Comparison of ENCODE assay signal across 9 cellular contexts in the genomic region with DNA sequence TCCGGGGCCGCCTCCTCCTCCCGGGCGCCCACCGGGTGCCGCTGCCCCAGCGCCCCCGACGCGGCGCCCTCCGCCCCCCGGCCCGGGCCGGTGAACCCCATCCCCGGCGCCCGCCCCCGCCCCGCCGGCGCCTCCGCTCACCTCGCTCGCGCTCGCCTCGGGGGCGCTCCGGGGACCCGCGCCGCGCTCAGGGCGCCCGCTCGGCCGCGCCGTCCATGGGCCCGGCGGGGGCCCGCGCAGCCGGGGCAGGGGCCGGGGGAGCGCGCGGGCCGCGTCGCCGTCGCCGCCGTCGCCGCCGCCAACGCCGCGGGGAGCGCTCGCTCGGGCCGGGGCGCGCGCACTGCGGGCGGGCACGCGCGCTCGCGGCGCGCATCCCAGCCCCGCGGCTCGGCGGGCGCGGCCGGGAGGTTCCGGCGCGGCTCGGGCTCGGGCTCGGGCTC. TPM values are rescaled to one million over a fixed set of nuclear protein-coding genes. Genes with fewer than 3 reads are reported as not detected.
DNase-seq lines count a peak whose midpoint lies in the region; ATAC-seq and TF ChIP-seq lines count a peak whose summit lies in the region.
"Had no signal": no experiment of that assay in that cellular context is flagged by ENCODE, and none has a peak within 500 bp of the region (broad histone marks: within the 10 kb centered on the region; RNA-seq: fewer than 3 reads in every experiment).

No MANE protein-coding gene starts in this region.

- no peaks in the 10 kb centered on the region for H3K9me3 ChIP-seq in naive thymus-derived CD4-positive, alpha-beta T cell (ENCODE audit: control insufficient read depth in 2 of 3, low read length in 3 of 3)

- TF ChIP-seq CTCF in dorsolateral prefrontal cortex (IDR thresholded peaks at IDR 0.05 in 54 of 56, conservative IDR thresholded peaks at IDR 0.05 in 2 of 56; ENCODE audit: low read depth in 1 of 56, partially characterized antibody in 56 of 56), result no peak

- H3K27me3 Mint-ChIP-seq in stimulated activated naive CD8-positive, alpha-beta T cell treated with anti-CD3 and anti-CD28 coated beads, Interleukin-15, amount 100 ng/mL, for 72 hours, result peaks cover 32% of the 10 kb centered on the region
- H3K27me3 Mint-ChIP-seq in naive thymus-derived CD4-positive, alpha-beta T cell, result peaks cover 0 to 41% (median 3%) of the 10 kb centered on the region in 5 donors

- intact Hi-C loops in dorsolateral prefrontal cortex (cut with DNase I) (no loop called here), posterior vena cava (cut with DNase I) (loop anchor here in 1 of 2 donors (2.0 kb wide), 1 partner anchor 25 kb away; no protein-coding TSS in a partner anchor)
- intact Hi-C loops in naive thymus-derived CD4-positive, alpha-beta T cell (cut with micrococcal nuclease), result loop anchor here (2.0 to 10.0 kb wide), 6 partner anchors 34 to 831 kb away; partner anchors contain the start of genes BRSK2 (in 1 of the 2), LSP1 (in 1 of the 2), TOLLIP (in 1 of the 2) and TSSC4 (in 1 of the 2)

- POLR2A ChIA-PET in naive thymus-derived CD4-positive, alpha-beta T cell (lab: Charles Lee), result interaction anchor here (2.2 to 3.4 kb wide), 2 partner anchors 17 kb away, joined by 8 to 26 read pairs; no protein-coding TSS in a partner anchor

- H3K27ac Mint-ChIP-seq in stimulated activated naive CD8-positive, alpha-beta T cell treated with anti-CD3 and anti-CD28 coated beads, Interleukin-15, amount 100 ng/mL, for 72 hours, result no peak overlapping the region
- no peak overlapping the region for H3K27ac Mint-ChIP-seq in naive thymus-derived CD4-positive, alpha-beta T cell

- ATAC-seq in stimulated activated naive CD8-positive, alpha-beta T cell treated with anti-CD3 and anti-CD28 coated beads, Interleukin-15, amount 100 ng/mL, for 72 hours, result peak; percentile 8
- no peak for ATAC-seq in stimulated activated naive CD8-positive, alpha-beta T cell treated with anti-CD3 and anti-CD28 coated beads, Interleukin-15, Interleukin-2, amounts not matched to agents 100 U/mL and 50 U/mL, for 24 hours
- ATAC-seq in naive thymus-derived CD4-positive, alpha-beta T cell, result no peak

- H3K9me3 Mint-ChIP-seq in stimulated activated naive CD8-positive, alpha-beta T cell treated with anti-CD3 and anti-CD28 coated beads, Interleukin-15, amount 100 ng/mL, for 72 hours, result no peaks in the 10 kb centered on the region
- no peaks in the 10 kb centered on the region for H3K9me3 Mint-ChIP-seq in naive thymus-derived CD4-positive, alpha-beta T cell

- H3K4me1 ChIP-seq in naive thymus-derived CD4-positive, alpha-beta T cell (ENCODE audit: control insufficient read depth in 2 of 2, insufficient read depth in 2 of 2, low read length in 2 of 2), result peaks cover 25 to 32% of the 10 kb centered on the region in 2 donors

- H3K27ac ChIP-seq in dorsolateral prefrontal cortex, result peak overlapping the region in 54 of 59 donors; percentile 74 to 97 (median 91)
- peak overlapping the region; percentile 87 for H3K27ac ChIP-seq in naive thymus-derived CD4-positive, alpha-beta T cell (ENCODE audit: low read depth, low read length)

- DNase-seq in stimulated activated naive CD8-positive, alpha-beta T cell treated with anti-CD3 and anti-CD28 coated beads, Interleukin-15, amount 100 ng/mL, for 72 hours, result no peak
- no peak for DNase-seq in stimulated activated naive CD8-positive, alpha-beta T cell treated with anti-CD3 and anti-CD28 coated beads, Interleukin-15, Interleukin-2, amounts not matched to agents 100 U/mL and 50 U/mL, for 24 hours
- no peak for DNase-seq in dorsolateral prefrontal cortex
- DNase-seq in naive thymus-derived CD4-positive, alpha-beta T cell, result no peak
- DNase-seq in NCI-H748 treated with DMSO at 0.1 percent for 48 hours (lab: John Stamatoyannopoulos, UW), result no peak
- no peak for DNase-seq in epidermal melanocyte (ENCODE audit: insufficient read length, low spot score)
- DNase-seq in NCI-H2107 treated with DMSO at 0.1 percent for 48 hours (lab: John Stamatoyannopoulos, UW; ENCODE audit: unreplicated experiment), result no peak
- no peak for DNase-seq in posterior vena cava (ENCODE audit: low spot score)
- DNase-seq: SHP77 treated with DMSO at 0.1 percent for 48 hours had no signal

- H3K4me1 Mint-ChIP-seq in stimulated activated naive CD8-positive, alpha-beta T cell treated with anti-CD3 and anti-CD28 coated beads, Interleukin-15, amount 100 ng/mL, for 72 hours, result peaks cover 37% of the 10 kb centered on the region
- peaks cover 2 to 22% (median 9%) of the 10 kb centered on the region in 7 donors for H3K4me1 Mint-ChIP-seq in naive thymus-derived CD4-positive, alpha-beta T cell

- CTCF ChIA-PET in naive thymus-derived CD4-positive, alpha-beta T cell (lab: Charles Lee), result interaction anchor here (0.6 kb wide), 1 partner anchor 26 kb away, joined by 3 read pairs; the partner anchor contains the start of gene KRTAP5-2

- peak overlapping the region in 58 of 59 donors; percentile 58 to 90 (median 77) for H3K4me3 ChIP-seq in dorsolateral prefrontal cortex
- H3K4me3 ChIP-seq in naive thymus-derived CD4-positive, alpha-beta T cell (ENCODE audit: low read length), result no peak overlapping the region

- no peaks in the 10 kb centered on the region for H3K36me3 Mint-ChIP-seq in naive thymus-derived CD4-positive, alpha-beta T cell

- no peak overlapping the region for H3K4me3 Mint-ChIP-seq in stimulated activated naive CD8-positive, alpha-beta T cell treated with anti-CD3 and anti-CD28 coated beads, Interleukin-15, amount 100 ng/mL, for 72 hours
- peak overlapping the region in 1 of 10 donors; percentile 87 for H3K4me3 Mint-ChIP-seq in naive thymus-derived CD4-positive, alpha-beta T cell

- no peaks in the 10 kb centered on the region for H3K27me3 ChIP-seq in dorsolateral prefrontal cortex
- H3K27me3 ChIP-seq in naive thymus-derived CD4-positive, alpha-beta T cell (ENCODE audit: control insufficient read depth in 2 of 2, insufficient read depth in 2 of 2, low read length in 2 of 2), result no peaks in the 10 kb centered on the region

- H3K36me3 ChIP-seq in naive thymus-derived CD4-positive, alpha-beta T cell (ENCODE audit: control insufficient read depth in 2 of 3, insufficient read depth in 3 of 3, low read length in 3 of 3), result peaks cover 0 to 6% (median 0%) of the 10 kb centered on the region in 3 experiments

RNA-seq across cellular contexts. Expression of gene DUSP8, which starts 0.3 kb away (rescaled TPM):
- 100 to 1,000 TPM in 11 of 120 experiments, 10 to 100 TPM in 109; 41.1 to 144 (median 77.7) TPM for total RNA-seq in dorsolateral prefrontal cortex
- total RNA-seq in naive thymus-derived CD4-positive, alpha-beta T cell, result 10 to 100 TPM in 2 of 5 experiments, 1 to 10 TPM in 2, under 1 TPM in 1; 0.41 to 79.3 (median 4.4) TPM
- under 1 TPM; 0.22 to 0.35 TPM for polyA plus RNA-seq in naive thymus-derived CD4-positive, alpha-beta T cell
- total RNA-seq in posterior vena cava, result 10 to 100 TPM; 11.0 to 19.4 TPM

RNA-seq across cellular contexts. Expression of gene KRTAP5-1, which starts 13.3 kb away (rescaled TPM):
- not detected for total RNA-seq in dorsolateral prefrontal cortex
- total RNA-seq in naive thymus-derived CD4-positive, alpha-beta T cell, result not detected
- polyA plus RNA-seq in naive thymus-derived CD4-positive, alpha-beta T cell, result not detected
- total RNA-seq in posterior vena cava, result not detected

RNA-seq across cellular contexts. Expression of gene KRTAP5-2, which starts 26.3 kb away (rescaled TPM):
- under 1 TPM in 2 of 120 experiments, not detected in 118; 0.69 to 0.74 TPM for total RNA-seq in dorsolateral prefrontal cortex
- not detected for total RNA-seq in naive thymus-derived CD4-positive, alpha-beta T cell
- polyA plus RNA-seq in naive thymus-derived CD4-positive, alpha-beta T cell, result not detected
- total RNA-seq in posterior vena cava, result not detected

RNA-seq across cellular contexts. Expression of gene KRTAP5-3, which starts 36.5 kb away (rescaled TPM):
- not detected for total RNA-seq in dorsolateral prefrontal cortex
- not detected for total RNA-seq in naive thymus-derived CD4-positive, alpha-beta T cell
- not detected for polyA plus RNA-seq in naive thymus-derived CD4-positive, alpha-beta T cell
- not detected for total RNA-seq in posterior vena cava

RNA-seq across cellular contexts. Expression of gene KRTAP5-4, which starts 50.2 kb away (rescaled TPM):
- total RNA-seq in dorsolateral prefrontal cortex (not detected), posterior vena cava (not detected)
- total RNA-seq in naive thymus-derived CD4-positive, alpha-beta T cell, result not detected
- not detected for polyA plus RNA-seq in naive thymus-derived CD4-positive, alpha-beta T cell

Comparison
In these comparisons a context has a peak if more than half of its experiments do, and no peak if none do; other contexts are left out.
1. intact Hi-C loops: an anchor here in naive thymus-derived CD4-positive, alpha-beta T cell (2.0 to 10.0 kb wide); none called in dorsolateral prefrontal cortex.